8 cellular contexts compared by ENCODE assay signal in the genomic region with DNA sequence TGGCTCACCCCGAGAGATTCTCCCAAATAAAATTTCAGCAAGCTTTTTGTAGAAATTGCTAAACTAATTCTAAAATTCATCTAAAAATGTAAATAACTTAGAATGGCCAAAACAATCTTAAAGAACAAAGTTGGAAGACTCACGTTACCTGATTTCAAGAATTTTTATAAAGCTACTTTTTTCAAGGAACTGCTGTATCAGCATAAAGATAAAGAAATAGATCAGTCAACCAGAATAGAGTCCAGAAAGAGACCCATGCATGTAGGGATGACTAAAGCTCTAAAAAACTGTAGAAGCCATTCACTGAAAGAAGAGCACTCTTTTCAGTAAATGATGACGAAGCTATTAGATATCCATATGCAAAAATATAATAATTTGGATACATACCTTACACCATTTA.
"Had no signal": no experiment of that assay in that cellular context is flagged by ENCODE, and none has a peak within 500 bp of the region (broad histone marks: within the 10 kb centered on the region; RNA-seq: fewer than 3 reads in every experiment).

No MANE protein-coding gene starts in this region.

- DNase-seq: H7, HFFc6, KBM-7 had no signal

- ATAC-seq: GM23338, HCT116 had no signal

- H3K36me3 ChIP-seq: HAP-1 had no signal

- H3K27ac ChIP-seq: HL-60, KMS-11 had no signal

- H3K4me2 ChIP-seq: GM23338, KMS-11 had no signal

- H3K4me3 ChIP-seq: GM23338, HAP-1 had no signal

- H2AFZ ChIP-seq: GM23338 had no signal

- H3K9me3 ChIP-seq: HAP-1 had no signal

- H3K4me1 ChIP-seq: HAP-1 had no signal

- H3K9ac ChIP-seq: KMS-11 had no signal
